In genomic region chr11:1845095-1845429, GRCh38 we compare ENCODE assay signal across 2 cellular contexts.
TF ChIP-seq lines count a peak whose summit lies in the region.

No MANE protein-coding gene starts in this region.

TF ChIP-seq in GM23338, 12 proteins besides CTCF, POLR2A, EP300 and RAD21:
- no peak for TF ChIP-seq ZNF331 (CRISPR knock-in tag; IDR thresholded peaks at IDR 0.05; ENCODE audit: low read depth)
- TF ChIP-seq ETS1 (IDR thresholded peaks at IDR 0.05): no peak
- TF ChIP-seq CREB1 (CRISPR knock-in tag; IDR thresholded peaks at IDR 0.05; ENCODE audit: low read depth): no peak
- no peak for TF ChIP-seq ZNF462 (CRISPR knock-in tag; IDR thresholded peaks at IDR 0.05)
- no peak for TF ChIP-seq ZNF114 (CRISPR knock-in tag; IDR thresholded peaks at IDR 0.05)
- no peak for TF ChIP-seq REST (IDR thresholded peaks at IDR 0.05; ENCODE audit: unreplicated experiment)
- no peak for TF ChIP-seq EZH2phosphoT487 (IDR thresholded peaks at IDR 0.05; ENCODE audit: unreplicated experiment)
- no peak for TF ChIP-seq POLR2AphosphoS5 (IDR thresholded peaks at IDR 0.05; ENCODE audit: low read depth)
- TF ChIP-seq EZH2 (IDR thresholded peaks at IDR 0.05; ENCODE audit: low read depth, unreplicated experiment): peak; percentile 9
TF ChIP-seq in GM23338: peak in this region for 1.

TF ChIP-seq in GM12878, 131 proteins besides CTCF, POLR2A, EP300 and RAD21:
- 0 out of 2 replicates have a peak, but pooled peaks have one; percentile 68 for TF ChIP-seq YBX1 (IDR thresholded peaks at IDR 0.05)
- TF ChIP-seq CREB1 (IDR thresholded peaks at IDR 0.05; ENCODE audit: low read depth): no peak
- TF ChIP-seq FOXM1 (IDR thresholded peaks at IDR 0.05; ENCODE audit: low read depth, low read length): no peak
- TF ChIP-seq HDGF (IDR thresholded peaks at IDR 0.05): peak; percentile 62
- TF ChIP-seq, protein P1, sequence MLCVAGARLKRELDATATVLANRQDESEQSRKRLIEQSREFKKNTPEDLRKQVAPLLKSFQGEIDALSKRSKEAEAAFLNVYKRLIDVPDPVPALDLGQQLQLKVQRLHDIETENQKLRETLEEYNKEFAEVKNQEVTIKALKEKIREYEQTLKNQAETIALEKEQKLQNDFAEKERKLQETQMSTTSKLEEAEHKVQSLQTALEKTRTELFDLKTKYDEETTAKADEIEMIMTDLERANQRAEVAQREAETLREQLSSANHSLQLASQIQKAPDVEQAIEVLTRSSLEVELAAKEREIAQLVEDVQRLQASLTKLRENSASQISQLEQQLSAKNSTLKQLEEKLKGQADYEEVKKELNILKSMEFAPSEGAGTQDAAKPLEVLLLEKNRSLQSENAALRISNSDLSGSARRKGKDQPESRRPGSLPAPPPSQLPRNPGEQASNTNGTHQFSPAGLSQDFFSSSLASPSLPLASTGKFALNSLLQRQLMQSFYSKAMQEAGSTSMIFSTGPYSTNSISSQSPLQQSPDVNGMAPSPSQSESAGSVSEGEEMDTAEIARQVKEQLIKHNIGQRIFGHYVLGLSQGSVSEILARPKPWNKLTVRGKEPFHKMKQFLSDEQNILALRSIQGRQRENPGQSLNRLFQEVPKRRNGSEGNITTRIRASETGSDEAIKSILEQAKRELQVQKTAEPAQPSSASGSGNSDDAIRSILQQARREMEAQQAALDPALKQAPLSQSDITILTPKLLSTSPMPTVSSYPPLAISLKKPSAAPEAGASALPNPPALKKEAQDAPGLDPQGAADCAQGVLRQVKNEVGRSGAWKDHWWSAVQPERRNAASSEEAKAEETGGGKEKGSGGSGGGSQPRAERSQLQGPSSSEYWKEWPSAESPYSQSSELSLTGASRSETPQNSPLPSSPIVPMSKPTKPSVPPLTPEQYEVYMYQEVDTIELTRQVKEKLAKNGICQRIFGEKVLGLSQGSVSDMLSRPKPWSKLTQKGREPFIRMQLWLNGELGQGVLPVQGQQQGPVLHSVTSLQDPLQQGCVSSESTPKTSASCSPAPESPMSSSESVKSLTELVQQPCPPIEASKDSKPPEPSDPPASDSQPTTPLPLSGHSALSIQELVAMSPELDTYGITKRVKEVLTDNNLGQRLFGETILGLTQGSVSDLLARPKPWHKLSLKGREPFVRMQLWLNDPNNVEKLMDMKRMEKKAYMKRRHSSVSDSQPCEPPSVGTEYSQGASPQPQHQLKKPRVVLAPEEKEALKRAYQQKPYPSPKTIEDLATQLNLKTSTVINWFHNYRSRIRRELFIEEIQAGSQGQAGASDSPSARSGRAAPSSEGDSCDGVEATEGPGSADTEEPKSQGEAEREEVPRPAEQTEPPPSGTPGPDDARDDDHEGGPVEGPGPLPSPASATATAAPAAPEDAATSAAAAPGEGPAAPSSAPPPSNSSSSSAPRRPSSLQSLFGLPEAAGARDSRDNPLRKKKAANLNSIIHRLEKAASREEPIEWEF (IDR thresholded peaks at IDR 0.05; ENCODE audit: insufficient replicate concordance, low read depth, low read length): no peak
